In genomic region chr16:68749424-68749823, GRCh38 we compare ENCODE assay signal across 24 cellular contexts. TPM values are rescaled to one million over a fixed set of nuclear protein-coding genes. Genes with fewer than 3 reads are reported as not detected.
DNase-seq lines count a peak whose midpoint lies in the region; ATAC-seq, FAIRE-seq and TF ChIP-seq lines count a peak whose summit lies in the region.
"Had no signal": no experiment of that assay in that cellular context is flagged by ENCODE, and none has a peak within 500 bp of the region (broad histone marks: within the 10 kb centered on the region; RNA-seq: fewer than 3 reads in every experiment).

No MANE protein-coding gene starts in this region.

- H4K8ac ChIP-seq in trophoblast cell (ENCODE audit: low read depth, low read length), result no peak overlapping the region

- peak; percentile 18 for TF ChIP-seq CTCF in bronchial epithelial cell (IDR thresholded peaks at IDR 0.05; ENCODE audit: insufficient read depth, low read length, severe bottlenecking)
- no peak for TF ChIP-seq CTCF in heart left ventricle (IDR thresholded peaks at IDR 0.05)

- no peak for TF ChIP-seq POLR2A in heart left ventricle (IDR thresholded peaks at IDR 0.05)

- intact Hi-C loops in heart left ventricle (cut with DNase I), result no loop called here

- H3K23ac ChIP-seq in trophoblast cell (ENCODE audit: low read length), result no peak overlapping the region

- no peak overlapping the region for H4K91ac ChIP-seq in trophoblast cell (ENCODE audit: low read depth, low read length)

- no peak overlapping the region for H2AK5ac ChIP-seq in trophoblast cell (ENCODE audit: low read length)

- H3K27ac ChIP-seq in trophoblast cell (ENCODE audit: low read depth, low read length), result no peak overlapping the region
- H3K27ac ChIP-seq in heart left ventricle, result no peak overlapping the region
- H3K27ac ChIP-seq: gastroesophageal sphincter, KMS-11, spleen, upper lobe of right lung had no signal

- ATAC-seq in HG02623 (IDR thresholded peaks at IDR 0.05; ENCODE audit: unreplicated experiment) (no peak), heart left ventricle (no peak), GM19455 (IDR thresholded peaks at IDR 0.05; ENCODE audit: unreplicated experiment) (no peak)
- ATAC-seq: gastroesophageal sphincter; natural killer cell treated with Interleukin-12 subunit alpha and Interleukin-12 subunit beta and Interleukin-15 and Interleukin-18, amount 100 ng/mL, for 72 hours had no signal

- H3K4me2 ChIP-seq in trophoblast cell (ENCODE audit: low read length), result no peak overlapping the region
- H3K4me2 ChIP-seq: KMS-11 had no signal

- no peak overlapping the region for H2BK12ac ChIP-seq in trophoblast cell (ENCODE audit: low read length)

- FAIRE-seq in bronchial epithelial cell (lab: Jason Lieb, UNC), result no peak

- no peak for TF ChIP-seq EP300 in Ishikawa (IDR thresholded peaks at IDR 0.05; ENCODE audit: borderline replicate concordance)

- H3K9me3 ChIP-seq in trophoblast cell (ENCODE audit: insufficient read depth, low read depth, low read length) (no peaks in the 10 kb centered on the region), heart left ventricle (no peaks in the 10 kb centered on the region)
- H3K9me3 ChIP-seq: gastroesophageal sphincter, spleen, upper lobe of right lung had no signal

- TF ChIP-seq RAD21 in Ishikawa (IDR thresholded peaks at IDR 0.05; ENCODE audit: low read depth), result peak; percentile 9; the same call in 1 of the 2 replicates

- peaks cover 5% of the 10 kb centered on the region for H3K79me1 ChIP-seq in trophoblast cell (ENCODE audit: low read length)

- no peak overlapping the region for H2BK120ac ChIP-seq in trophoblast cell (ENCODE audit: insufficient read depth, low read length, poor library complexity)

- WGBS in trophoblast cell (ENCODE audit: extremely low coverage, insufficient coverage, insufficient read length), result no CpG with 5 or more reads among the region's 3 CpGs
- 76 to 81% (median 79%) methylated on average over 3 of the region's 3 CpGs for WGBS in heart left ventricle, 4 donors

- H3K79me2 ChIP-seq in trophoblast cell (ENCODE audit: control insufficient read depth, insufficient read depth, low read length, poor library complexity), result peaks cover 16% of the 10 kb centered on the region

- H4K12ac ChIP-seq in trophoblast cell (ENCODE audit: low read depth, low read length), result no peak overlapping the region

- H3K9ac ChIP-seq in trophoblast cell (ENCODE audit: low read length), result no peak overlapping the region
- H3K9ac ChIP-seq: KMS-11 had no signal

- peak; percentile 16 for DNase-seq in DMS 273 (lab: John Stamatoyannopoulos, UW; ENCODE audit: unreplicated experiment)
- DNase-seq in DMS 273 treated with DMSO at 0.1 percent for 48 hours (lab: John Stamatoyannopoulos, UW), result no peak
- DNase-seq in bronchial epithelial cell (ENCODE audit: low read depth), result no peak
- no peak for DNase-seq in trophoblast cell
- no peak for DNase-seq in heart left ventricle
- DNase-seq: 8988T; activated B cell treated with CpG ODN at 0.5 μM for 24 hours; activated gamma-delta T cell; C1 segment of cervical spinal cord; NCI-H1092; NCI-H2171 treated with DMSO at 0.1 percent for 48 hours; NCI-H748 treated with DMSO at 0.1 percent for 48 hours; spleen; stimulated activated naive CD4-positive, alpha-beta T cell; T-helper 1 cell; upper lobe of right lung had no signal

- H3K36me3 ChIP-seq in bronchial epithelial cell (ENCODE audit: control insufficient read depth, insufficient read depth, low read length) (peaks cover 12% of the 10 kb centered on the region), trophoblast cell (ENCODE audit: control insufficient read depth in 1 of 2, insufficient read depth in 2 of 2, low read length in 2 of 2) (peaks cover 12 to 17% of the 10 kb centered on the region in 2 experiments), heart left ventricle (no peaks in the 10 kb centered on the region)
- H3K36me3 ChIP-seq: gastroesophageal sphincter, spleen, upper lobe of right lung had no signal

- no peaks in the 10 kb centered on the region for H3K27me3 ChIP-seq in bronchial epithelial cell (ENCODE audit: control insufficient read depth, insufficient read depth, low read length)
- no peaks in the 10 kb centered on the region for H3K27me3 ChIP-seq in trophoblast cell (ENCODE audit: insufficient read depth, low read length)
- H3K27me3 ChIP-seq in heart left ventricle, result peaks cover 0 to 11% (median 0%) of the 10 kb centered on the region in 9 donors
- H3K27me3 ChIP-seq: spleen, upper lobe of right lung had no signal

- H2BK5ac ChIP-seq in trophoblast cell (ENCODE audit: low read depth, low read length, poor library complexity), result no peak overlapping the region

- H3K4ac ChIP-seq in trophoblast cell (ENCODE audit: low read depth, low read length), result peak overlapping the region; percentile 81

- H3K18ac ChIP-seq in trophoblast cell (ENCODE audit: low read length), result no peak overlapping the region

- H3K4me3 ChIP-seq in bronchial epithelial cell (ENCODE audit: low read depth, low read length) (no peak overlapping the region), trophoblast cell (ENCODE audit: low read depth, low read length) (no peak overlapping the region), heart left ventricle (no peak overlapping the region)
- H3K4me3 ChIP-seq: gastroesophageal sphincter, spleen, upper lobe of right lung had no signal

- H3K14ac ChIP-seq in trophoblast cell (ENCODE audit: low read length), result no peak overlapping the region

- H2AFZ ChIP-seq in trophoblast cell (ENCODE audit: insufficient read depth, low read length, poor library complexity), result no peak overlapping the region

- H3K4me1 ChIP-seq in trophoblast cell (ENCODE audit: control insufficient read depth in 1 of 2, insufficient read depth in 2 of 2, low read length in 2 of 2) (peaks cover 11 to 12% of the 10 kb centered on the region in 2 experiments), heart left ventricle (no peaks in the 10 kb centered on the region)
- H3K4me1 ChIP-seq: gastroesophageal sphincter, spleen, upper lobe of right lung had no signal

TF ChIP-seq in Ishikawa, 13 proteins besides CTCF, POLR2A, EP300 and RAD21:
- no peak for TF ChIP-seq FOXM1 (IDR thresholded peaks at IDR 0.05; ENCODE audit: borderline replicate concordance, low read depth)
- TF ChIP-seq CREB1 (IDR thresholded peaks at IDR 0.05; ENCODE audit: low read depth), result no peak
- no peak for TF ChIP-seq CEBPB (IDR thresholded peaks at IDR 0.05)
- no peak for TF ChIP-seq ZBTB7A (IDR thresholded peaks at IDR 0.05; ENCODE audit: low read depth)
- no peak for TF ChIP-seq MAX (IDR thresholded peaks at IDR 0.05)
- TF ChIP-seq NFIC (IDR thresholded peaks at IDR 0.05), result no peak
- no peak for TF ChIP-seq USF1 (IDR thresholded peaks at IDR 0.05)
- TF ChIP-seq EGR1 (IDR thresholded peaks at IDR 0.05), result no peak
TF ChIP-seq in Ishikawa: peak in this region for 0.

RNA-seq across cellular contexts. Expression of gene CDH1, which starts 12.3 kb away (rescaled TPM):
- total RNA-seq in bronchial epithelial cell, result 250 and 360 TPM in 2 replicates
- 212 and 221 TPM in 2 replicates for polyA plus RNA-seq in trophoblast cell (2013)
- total RNA-seq in heart left ventricle, result 1 to 10 TPM in 1 of 9 donors, under 1 TPM in 1, not detected in 7; 0.27 to 5.3 TPM
- under 1 TPM in 1 of 2 donors, not detected in 1; 0.08 TPM for polyA plus RNA-seq in heart left ventricle
- total RNA-seq: posterior vena cava, RPMI7951 had no signal

Comparison
In these comparisons a context has a peak if more than half of its experiments do, and no peak if none do; other contexts are left out.
1. RNA of gene CDH1, which starts 12.3 kb away (total RNA-seq): 250 to 360 TPM in bronchial epithelial cell; 0.27 to 5.3 TPM in heart left ventricle; every median in the first group is over 10 times any median in the second.